Comparison of ENCODE assay signal across 26 cellular contexts in the genomic region with DNA sequence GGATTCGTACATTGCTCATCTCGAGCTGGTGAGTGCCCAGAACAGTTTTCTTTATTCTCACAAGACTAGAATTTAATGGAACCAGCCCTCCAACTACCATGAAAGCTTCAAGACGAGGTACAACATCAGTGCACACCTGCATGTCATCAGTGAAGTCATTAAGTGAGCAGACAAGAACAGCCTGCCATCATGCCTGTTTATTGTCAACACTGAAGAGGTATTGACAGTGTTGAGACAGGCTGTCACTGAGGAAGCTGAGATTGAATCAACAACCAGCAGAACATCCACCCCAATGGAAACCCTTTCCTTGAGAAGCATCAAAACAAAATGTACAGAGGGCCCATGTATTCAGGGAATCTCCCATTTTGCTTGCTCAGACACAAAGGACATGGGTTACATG.
"Had no signal": no experiment of that assay in that cellular context is flagged by ENCODE, and none has a peak within 500 bp of the region (broad histone marks: within the 10 kb centered on the region; RNA-seq: fewer than 3 reads in every experiment).

No MANE protein-coding gene starts in this region.

- H3K36me3 ChIP-seq: adrenal gland, esophagus muscularis mucosa, gastrocnemius medialis, heart right ventricle had no signal

- H3K4me3 ChIP-seq: adrenal gland, body of pancreas, esophagus muscularis mucosa, gastrocnemius medialis, heart right ventricle had no signal

- H3K4me1 ChIP-seq: adrenal gland, body of pancreas, foreskin keratinocyte had no signal

- ATAC-seq: activated CD4-positive, alpha-beta T cell treated with anti-CD3 and anti-CD28 coated beads for 36 hours; activated CD8-positive, alpha-beta memory T cell treated with anti-CD3 and anti-CD28 coated beads, Interleukin-2, amount 10 ng/mL, durations not matched to agents 7 days and 5 days; activated CD8-positive, alpha-beta T cell treated with anti-CD3 and anti-CD28 coated beads, Interleukin-2, amount 10 ng/mL, durations not matched to agents 7 days and 5 days; activated naive CD8-positive, alpha-beta T cell treated with anti-CD3 and anti-CD28 coated beads, Interleukin-2, amount 50 U/mL, for 24 hours; body of pancreas; effector memory CD8-positive, alpha-beta T cell; foreskin keratinocyte; gastrocnemius medialis had no signal

- H3K27me3 ChIP-seq: adrenal gland, body of pancreas, esophagus muscularis mucosa, foreskin keratinocyte, gastrocnemius medialis, heart right ventricle had no signal

- H3K9me3 ChIP-seq: adrenal gland, body of pancreas, esophagus muscularis mucosa, gastrocnemius medialis, heart right ventricle had no signal

- H3K27ac ChIP-seq: adrenal gland, body of pancreas, esophagus muscularis mucosa, foreskin keratinocyte, gastrocnemius medialis had no signal

- DNase-seq: activated CD4-positive, alpha-beta memory T cell treated with anti-CD3 and anti-CD28 coated beads for 36 hours; activated CD4-positive, alpha-beta T cell treated with anti-CD3 and anti-CD28 coated beads for 36 hours; activated CD4-positive, alpha-beta T cell treated with anti-CD3 and anti-CD28 coated beads, Interleukin-2, amount 10 ng/mL, durations not matched to agents 24 days and 14 days; activated CD4-positive, CD25-positive, alpha-beta regulatory T cell; activated CD4-positive, CD25-positive, alpha-beta regulatory T cell treated with anti-CD3 and anti-CD28 coated beads, Interleukin-2, amount 50 U/mL, for 72 hours; activated CD8-positive, alpha-beta memory T cell treated with anti-CD3 and anti-CD28 coated beads, Interleukin-2, amount 10 ng/mL, durations not matched to agents 7 days and 5 days; activated CD8-positive, alpha-beta memory T cell treated with anti-CD3 and anti-CD28 coated beads, Interleukin-2, amount 50 U/mL, for 4 hours; activated CD8-positive, alpha-beta T cell treated with anti-CD3 and anti-CD28 coated beads, Interleukin-2, amount 10 ng/mL, durations not matched to agents 7 days and 5 days; activated effector memory CD4-positive, alpha-beta T cell treated with anti-CD3 and anti-CD28 coated beads, Interleukin-2, amount 50 U/mL, for 16 hours; activated naive CD4-positive, alpha-beta T cell treated with anti-CD3 and anti-CD28 coated beads for 36 hours; activated naive CD8-positive, alpha-beta T cell treated with anti-CD3 and anti-CD28 coated beads for 36 hours; activated naive CD8-positive, alpha-beta T cell treated with anti-CD3 and anti-CD28 coated beads, Interleukin-2, amount 50 U/mL, for 24 hours; activated T-cell treated with anti-CD3 and anti-CD28 coated beads, Interleukin-2, amount 50 U/mL, for 1 hour; activated T-cell treated with anti-CD3 and anti-CD28 coated beads, Interleukin-2, amount 50 U/mL, for 48 hours; adrenal gland; amygdala; aorta; body of pancreas; caudate nucleus; cortex of kidney; effector CD4-positive, alpha-beta T cell; effector memory CD8-positive, alpha-beta T cell; foreskin keratinocyte; gastrocnemius medialis; heart right ventricle had no signal
